16 cellular contexts compared by ENCODE assay signal in genomic region chr6:130466744-130467052, GRCh38.
DNase-seq lines count a peak whose midpoint lies in the region; ATAC-seq and TF ChIP-seq lines count a peak whose summit lies in the region.
"Had no signal": no experiment of that assay in that cellular context is flagged by ENCODE, and none has a peak within 500 bp of the region (broad histone marks: within the 10 kb centered on the region; RNA-seq: fewer than 3 reads in every experiment).

No MANE protein-coding gene starts in this region.

- no TSS peak for BruUV-seq in IMR-90 (replicated peaks; lab: Mats Ljungman, UMichigan)

- dilution Hi-C loops in IMR-90 (cut with HindIII; ENCODE audit: low sequenced_read_pairs, unreplicated experiment): no loop called here

- DNase-seq in IMR-90 (peak; percentile 46), adipocyte (ENCODE audit: low read depth) (peak; percentile 12), foreskin fibroblast (peak; percentile 28 to 46), retina (peak; percentile 14)
- DNase-seq: ACHN; CD4-positive, CD25-positive, alpha-beta regulatory T cell; H7; Kasumi-1; NCI-H187 treated with DMSO at 0.1 percent for 48 hours; NCI-H2227 treated with DMSO at 0.1 percent for 48 hours; NCI-H526; NK-92 treated with Interleukin-12 subunit alpha and Interleukin-12 subunit beta, amount 100 ng/mL, for 24 hours had no signal

- H3K4me2 ChIP-seq in IMR-90 (ENCODE audit: low read depth, low read length): no peak overlapping the region

- H3K27ac ChIP-seq in IMR-90 (ENCODE audit: insufficient read depth, low read length): no peak overlapping the region
- H3K27ac ChIP-seq: SJSA1 had no signal

- no peak overlapping the region for H2BK15ac ChIP-seq in IMR-90 (ENCODE audit: low read depth, low read length)

- no peaks in the 10 kb centered on the region for H4K20me1 ChIP-seq in IMR-90 (ENCODE audit: insufficient read depth, low read length)

- no peak overlapping the region for H3K18ac ChIP-seq in IMR-90 (ENCODE audit: low read depth, low read length)

- WGBS in IMR-90 (ENCODE audit: extremely low coverage in 2 of 2, insufficient read length in 1 of 2), 2 experiments: 68% methylated on average over 5 of the region's 5 CpGs; no CpG with 5 or more reads in 1 of the 2 experiments

- no peak for TF ChIP-seq RAD21 in IMR-90 (IDR thresholded peaks at IDR 0.05; ENCODE audit: low read length)

- H3K9me3 ChIP-seq in IMR-90 (ENCODE audit: control insufficient read depth, insufficient read depth, low read length) (no peaks in the 10 kb centered on the region), adipocyte (ENCODE audit: control insufficient read depth, low read length) (no peaks in the 10 kb centered on the region)
- H3K9me3 ChIP-seq: SJSA1 had no signal

- ATAC-seq in IMR-90 (ENCODE audit: low read depth) (peak; percentile 49), HG03175 (IDR thresholded peaks at IDR 0.05; ENCODE audit: unreplicated experiment) (no peak), GM18502 (IDR thresholded peaks at IDR 0.05; ENCODE audit: poor library complexity, unreplicated experiment) (no peak), GM18870 (IDR thresholded peaks at IDR 0.05; ENCODE audit: unreplicated experiment) (no peak)

- POLR2A ChIA-PET in IMR-90 (lab: Charles Lee; ENCODE audit: unreplicated experiment): no interaction called here

- H4K5ac ChIP-seq in IMR-90 (ENCODE audit: low read depth, low read length): no peak overlapping the region

- H4K91ac ChIP-seq in IMR-90 (ENCODE audit: insufficient read depth, low read depth, low read length): no peak overlapping the region

- no peak overlapping the region; the same call in 1 of the 2 replicates for H3K14ac ChIP-seq in IMR-90 (replicated peaks; ENCODE audit: low read depth, low read length)

- in situ Hi-C loops in IMR-90 (cut with MboI; ENCODE audit: low sequenced_read_pairs): no loop called here

- no peak overlapping the region for H3K23ac ChIP-seq in IMR-90 (ENCODE audit: low read depth, low read length)

- no peak for TF ChIP-seq POLR2A in IMR-90 (IDR thresholded peaks at IDR 0.05; ENCODE audit: low read depth, low read length)

- H2AFZ ChIP-seq in IMR-90 (replicated peaks; ENCODE audit: low read length, poor library complexity): no peak overlapping the region

- H3K4me1 ChIP-seq in IMR-90 (ENCODE audit: control insufficient read depth, insufficient read depth, low read length) (0 out of 2 replicates have a peak, but pooled peaks cover 2% of the 10 kb centered on the region), adipocyte (ENCODE audit: control insufficient read depth, insufficient read depth, low read length) (peaks cover 3% of the 10 kb centered on the region)

- H3K27me3 ChIP-seq in IMR-90 (ENCODE audit: control insufficient read depth, insufficient read depth, low read length) (no peaks in the 10 kb centered on the region), adipocyte (replicated peaks; ENCODE audit: control insufficient read depth, insufficient read depth, low read length) (no peaks in the 10 kb centered on the region)
- H3K27me3 ChIP-seq: SJSA1 had no signal

- no peak overlapping the region for H3K4me3 ChIP-seq in IMR-90 (ENCODE audit: insufficient read depth, low read depth, low read length)
- no peak overlapping the region for H3K4me3 ChIP-seq in adipocyte (ENCODE audit: low read length)
- no peak overlapping the region for H3K4me3 ChIP-seq in foreskin fibroblast (ENCODE audit: low read depth in 1 of 2, low read length in 2 of 2)
- H3K4me3 ChIP-seq: SJSA1 had no signal

- CTCF ChIA-PET in IMR-90 (lab: Yijun Ruan, JAX): interaction anchor here (0.8 kb wide), 1 partner anchor 13 kb away, joined by 3 read pairs; no protein-coding TSS in a partner anchor

- H2AK5ac ChIP-seq in IMR-90 (ENCODE audit: low read depth, low read length): no peak overlapping the region

- intact Hi-C loops in IMR-90 (cut with micrococcal nuclease): no loop called here

- no peak overlapping the region for H2BK20ac ChIP-seq in IMR-90 (ENCODE audit: low read depth, low read length)

- no peak overlapping the region for H4K8ac ChIP-seq in IMR-90 (ENCODE audit: low read depth in 2 of 2, low read length in 2 of 2)

- H3K9ac ChIP-seq in IMR-90 (ENCODE audit: low read depth, low read length) (no peak overlapping the region), adipocyte (ENCODE audit: low read length) (no peak overlapping the region)

- no peaks in the 10 kb centered on the region for H3K9me1 ChIP-seq in IMR-90 (ENCODE audit: insufficient read depth, low read length)

- no peaks in the 10 kb centered on the region for H3K36me3 ChIP-seq in IMR-90 (ENCODE audit: control insufficient read depth, insufficient read depth, low read length)
- no peaks in the 10 kb centered on the region for H3K36me3 ChIP-seq in adipocyte (ENCODE audit: control insufficient read depth, insufficient read depth, low read length, severe bottlenecking)
- H3K36me3 ChIP-seq: SJSA1 had no signal

- no peak overlapping the region for H2BK5ac ChIP-seq in IMR-90 (ENCODE audit: low read depth, low read length, poor library complexity, severe bottlenecking)

- no peak overlapping the region for H3K4ac ChIP-seq in IMR-90 (ENCODE audit: low read depth, low read length)

- no peak overlapping the region for H2AK9ac ChIP-seq in IMR-90 (replicated peaks; ENCODE audit: low read depth, low read length, poor library complexity)

- H3K79me1 ChIP-seq in IMR-90 (ENCODE audit: low read depth in 1 of 2, low read length in 2 of 2): no peaks in the 10 kb centered on the region

- no peak overlapping the region for H2BK120ac ChIP-seq in IMR-90 (ENCODE audit: low read depth, low read length)

- TF ChIP-seq CTCF in IMR-90 (conservative IDR thresholded peaks at IDR 0.05; ENCODE audit: low read depth, low read length) (no peak), foreskin fibroblast (IDR thresholded peaks at IDR 0.05; ENCODE audit: low read depth, low read length) (no peak)

- H3K56ac ChIP-seq in IMR-90 (ENCODE audit: extremely low read depth, insufficient read depth, low read length): no peak overlapping the region

TF ChIP-seq in IMR-90, 13 proteins besides CTCF, POLR2A, EP300 and RAD21:
- no peak for TF ChIP-seq RCOR1 (IDR thresholded peaks at IDR 0.05; ENCODE audit: insufficient replicate concordance, low read length)
- TF ChIP-seq FOS (IDR thresholded peaks at IDR 0.05; ENCODE audit: low read depth, low read length): no peak
- TF ChIP-seq MXI1 (IDR thresholded peaks at IDR 0.05; ENCODE audit: borderline replicate concordance, low read depth, low read length): no peak
- TF ChIP-seq MAFK (IDR thresholded peaks at IDR 0.05; ENCODE audit: low read depth, low read length): no peak
- no peak for TF ChIP-seq MAZ (IDR thresholded peaks at IDR 0.05; ENCODE audit: borderline replicate concordance, low read depth, low read length)
- TF ChIP-seq NFE2L2 (IDR thresholded peaks at IDR 0.05; ENCODE audit: low read depth, low read length): no peak
- no peak for TF ChIP-seq CHD1 (IDR thresholded peaks at IDR 0.05; ENCODE audit: low read depth, low read length)
TF ChIP-seq in IMR-90: peak in this region for 0.
